30 cellular contexts compared by ENCODE assay signal in genomic region chr3:156359337-156359736, GRCh38.
"Had no signal": no experiment of that assay in that cellular context is flagged by ENCODE, and none has a peak within 500 bp of the region (broad histone marks: within the 10 kb centered on the region; RNA-seq: fewer than 3 reads in every experiment).

No MANE protein-coding gene starts in this region.

- H3K9me3 ChIP-seq: body of pancreas, gastroesophageal sphincter, neutrophil, ovary, prostate gland, right atrium auricular region, spleen, thyroid gland, upper lobe of right lung had no signal

- H3K4me1 ChIP-seq: body of pancreas, gastroesophageal sphincter, prostate gland, spleen had no signal

- ATAC-seq: activated CD4-positive, CD25-positive, alpha-beta regulatory T cell treated with anti-CD3 and anti-CD28 coated beads, Interleukin-2, amount 50 U/mL, for 24 hours; activated T-cell treated with anti-CD3 and anti-CD28 coated beads, Interleukin-2, amount 50 U/mL, for 72 hours; body of pancreas; esophagus mucosa; gastroesophageal sphincter; left colon; natural killer cell treated with Interleukin-12 subunit alpha and Interleukin-12 subunit beta and Interleukin-15 and Interleukin-18, amount 100 ng/mL, for 72 hours; upper lobe of right lung had no signal

- H3K36me3 Mint-ChIP-seq: activated naive CD8-positive, alpha-beta T cell treated with anti-CD3 and anti-CD28 coated beads, Interleukin-2, amount 10 ng/mL, durations not matched to agents 7 days and 5 days; memory B cell; natural killer cell treated with Interleukin-12 subunit alpha and Interleukin-12 subunit beta and Interleukin-15 and Interleukin-18, amount 100 ng/mL, for 72 hours had no signal

- H3K4me1 Mint-ChIP-seq: activated CD4-positive, alpha-beta memory T cell treated with anti-CD3 and anti-CD28 coated beads, Interleukin-2, amount 10 ng/mL, durations not matched to agents 7 days and 5 days; activated CD4-positive, alpha-beta T cell treated with anti-CD3 and anti-CD28 coated beads, Interleukin-2, amount 10 ng/mL, durations not matched to agents 24 days and 14 days; activated naive CD8-positive, alpha-beta T cell treated with anti-CD3 and anti-CD28 coated beads, Interleukin-2, amount 10 ng/mL, durations not matched to agents 7 days and 5 days had no signal

- DNase-seq: activated CD4-positive, alpha-beta memory T cell treated with anti-CD3 and anti-CD28 coated beads, Interleukin-2, amount 10 ng/mL, durations not matched to agents 7 days and 5 days; activated CD4-positive, alpha-beta T cell treated with anti-CD3 and anti-CD28 coated beads, Interleukin-2, amount 10 ng/mL, durations not matched to agents 24 days and 14 days; activated effector memory CD4-positive, alpha-beta T cell treated with Interleukin-2 at 50 U/mL for 16 hours; activated naive CD4-positive, alpha-beta T cell treated with anti-CD3 and anti-CD28 coated beads for 36 hours; activated naive CD8-positive, alpha-beta T cell treated with anti-CD3 and anti-CD28 coated beads, Interleukin-2, amount 10 ng/mL, durations not matched to agents 7 days and 5 days; activated T-cell treated with anti-CD3 and anti-CD28 coated beads, Interleukin-2, amount 50 U/mL, for 72 hours; amniotic stem cell; body of pancreas; caudate nucleus; effector memory CD4-positive, alpha-beta T cell; head of caudate nucleus; islet precursor cell; left colon; ovary; spleen; stimulated activated CD4-positive, alpha-beta T cell treated with anti-CD3 and anti-CD28 coated beads, Interleukin-4, amount 100 ng/mL, for 4 hours; substantia nigra; thyroid gland; upper lobe of right lung had no signal

- H3K4me3 Mint-ChIP-seq: activated CD4-positive, alpha-beta memory T cell treated with anti-CD3 and anti-CD28 coated beads, Interleukin-2, amount 10 ng/mL, durations not matched to agents 7 days and 5 days; activated CD4-positive, alpha-beta T cell treated with anti-CD3 and anti-CD28 coated beads, Interleukin-2, amount 10 ng/mL, durations not matched to agents 24 days and 14 days; activated naive CD4-positive, alpha-beta T cell treated with anti-CD3 and anti-CD28 coated beads for 36 hours; activated naive CD8-positive, alpha-beta T cell treated with anti-CD3 and anti-CD28 coated beads, Interleukin-2, amount 10 ng/mL, durations not matched to agents 7 days and 5 days; activated T-cell treated with anti-CD3 and anti-CD28 coated beads, Interleukin-2, amount 50 U/mL, for 72 hours; dendritic cell treated with granulocyte-macrophage colony-stimulating factor and Interleukin-4, amounts not matched to agents 40 ng/mL and 50 ng/mL, for 4 days; memory B cell; natural killer cell treated with Interleukin-12 subunit alpha and Interleukin-12 subunit beta and Interleukin-15 and Interleukin-18, amount 100 ng/mL, for 72 hours; stimulated activated naive CD8-positive, alpha-beta T cell treated with anti-CD3 and anti-CD28 coated beads, Interleukin-15, Interleukin-2, amounts not matched to agents 100 ng/mL and 50 ng/mL, for 24 hours had no signal

- H3K27ac Mint-ChIP-seq: activated CD4-positive, alpha-beta memory T cell treated with anti-CD3 and anti-CD28 coated beads, Interleukin-2, amount 10 ng/mL, durations not matched to agents 7 days and 5 days; activated CD4-positive, alpha-beta T cell treated with anti-CD3 and anti-CD28 coated beads, Interleukin-2, amount 10 ng/mL, durations not matched to agents 24 days and 14 days; activated naive CD4-positive, alpha-beta T cell treated with anti-CD3 and anti-CD28 coated beads for 36 hours; activated naive CD8-positive, alpha-beta T cell treated with anti-CD3 and anti-CD28 coated beads, Interleukin-2, amount 10 ng/mL, durations not matched to agents 7 days and 5 days; activated T-cell treated with anti-CD3 and anti-CD28 coated beads, Interleukin-2, amount 50 U/mL, for 72 hours; dendritic cell treated with granulocyte-macrophage colony-stimulating factor and Interleukin-4, amounts not matched to agents 40 ng/mL and 50 ng/mL, for 4 days; memory B cell; natural killer cell treated with Interleukin-12 subunit alpha and Interleukin-12 subunit beta and Interleukin-15 and Interleukin-18, amount 100 ng/mL, for 72 hours; stimulated activated naive CD8-positive, alpha-beta T cell treated with anti-CD3 and anti-CD28 coated beads, Interleukin-15, Interleukin-2, amounts not matched to agents 100 ng/mL and 50 ng/mL, for 24 hours had no signal

- H3K9me3 Mint-ChIP-seq: activated CD4-positive, alpha-beta memory T cell treated with anti-CD3 and anti-CD28 coated beads, Interleukin-2, amount 10 ng/mL, durations not matched to agents 7 days and 5 days; activated CD4-positive, alpha-beta T cell treated with anti-CD3 and anti-CD28 coated beads, Interleukin-2, amount 10 ng/mL, durations not matched to agents 24 days and 14 days; activated naive CD4-positive, alpha-beta T cell treated with anti-CD3 and anti-CD28 coated beads for 36 hours; activated naive CD8-positive, alpha-beta T cell treated with anti-CD3 and anti-CD28 coated beads, Interleukin-2, amount 10 ng/mL, durations not matched to agents 7 days and 5 days; activated T-cell treated with anti-CD3 and anti-CD28 coated beads, Interleukin-2, amount 50 U/mL, for 72 hours; dendritic cell treated with granulocyte-macrophage colony-stimulating factor and Interleukin-4, amounts not matched to agents 40 ng/mL and 50 ng/mL, for 4 days; memory B cell; natural killer cell treated with Interleukin-12 subunit alpha and Interleukin-12 subunit beta and Interleukin-15 and Interleukin-18, amount 100 ng/mL, for 72 hours; stimulated activated naive CD8-positive, alpha-beta T cell treated with anti-CD3 and anti-CD28 coated beads, Interleukin-15, Interleukin-2, amounts not matched to agents 100 ng/mL and 50 ng/mL, for 24 hours had no signal

- H3K27ac ChIP-seq: body of pancreas, gastroesophageal sphincter, neutrophil, ovary, prostate gland, right atrium auricular region, spleen, thyroid gland, upper lobe of right lung, VCaP had no signal

- H3K36me3 ChIP-seq: gastroesophageal sphincter, neutrophil, ovary, prostate gland, right atrium auricular region, spleen, thyroid gland, upper lobe of right lung had no signal

- H3K4me3 ChIP-seq: body of pancreas, gastroesophageal sphincter, ovary, prostate gland, right atrium auricular region, spleen, thyroid gland, upper lobe of right lung had no signal

- H3K27me3 ChIP-seq: body of pancreas, gastroesophageal sphincter, neutrophil, ovary, right atrium auricular region, thyroid gland, upper lobe of right lung had no signal
